ENCODE assay signal across 11 cellular contexts in the genomic region with DNA sequence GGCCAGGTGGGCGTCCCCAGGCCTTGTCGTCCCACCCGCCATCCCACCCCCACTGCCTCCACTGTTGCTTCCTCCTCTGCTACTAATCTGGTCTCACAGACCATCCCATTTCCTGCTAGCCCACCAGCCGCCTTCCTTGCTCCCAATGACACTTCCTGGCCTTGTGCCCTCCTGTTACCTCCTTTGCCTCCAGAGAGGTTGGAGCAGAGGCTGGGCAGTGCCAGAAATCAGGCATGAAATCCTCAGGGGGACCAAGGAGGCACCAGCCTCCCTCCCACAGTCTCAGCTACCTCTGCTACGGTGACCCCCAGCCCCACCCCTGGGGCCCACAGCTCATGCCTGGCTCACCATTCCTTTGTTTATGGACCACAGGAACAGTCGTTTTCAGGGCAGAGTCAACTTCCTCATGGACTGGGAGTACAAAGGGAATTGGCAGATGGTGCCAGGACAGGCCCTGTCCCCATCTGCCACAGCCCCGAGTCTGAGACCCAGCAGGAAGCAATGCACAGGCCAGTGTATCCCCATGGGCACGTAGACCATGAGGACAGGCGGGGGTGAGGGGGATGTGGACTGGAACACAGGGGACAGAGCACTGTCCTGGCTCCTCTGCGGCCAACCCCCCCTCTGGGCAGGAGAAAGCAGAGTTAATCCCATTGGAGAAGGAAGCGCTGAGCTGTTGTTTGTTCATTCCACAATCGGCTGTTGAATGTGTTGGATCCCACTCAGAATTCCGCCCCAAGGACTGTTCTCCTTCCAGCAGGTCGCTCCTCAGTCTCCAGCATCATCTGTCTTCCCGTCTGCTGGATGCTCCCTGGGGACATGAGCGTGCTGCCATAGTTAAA. TPM values are rescaled to one million over a fixed set of nuclear protein-coding genes. Genes with fewer than 3 reads are reported as not detected.
A peak's percentile ranks its signal among the peaks of the same experiment; 100 is the strongest.
DNase-seq lines count a peak whose midpoint lies in the region; ATAC-seq, FAIRE-seq and TF ChIP-seq lines count a peak whose summit lies in the region.
"Had no signal": no experiment of that assay in that cellular context is flagged by ENCODE, and none has a peak within 500 bp of the region (broad histone marks: within the 10 kb centered on the region; RNA-seq: fewer than 3 reads in every experiment).

No MANE protein-coding gene starts in this region.

- H3K27ac ChIP-seq in HepG2 (ENCODE audit: extremely low read length, insufficient read depth, low read length), result no peak overlapping the region
- H3K27ac ChIP-seq in tibial artery, result no peak overlapping the region

- TF ChIP-seq CTCF in HepG2 (CRISPR knock-in tag; IDR thresholded peaks at IDR 0.05), result no peak
- TF ChIP-seq CTCF in tibial artery (IDR thresholded peaks at IDR 0.05), result no peak

- H3K79me2 ChIP-seq in HepG2 (ENCODE audit: insufficient read depth, low read length), result no peaks in the 10 kb centered on the region

- H3K4me1 ChIP-seq in HepG2 (ENCODE audit: insufficient read depth, low read length), result peaks cover 24% of the 10 kb centered on the region; the same call in 1 of the 2 replicates
- peaks cover 0 to 32% (median 4%) of the 10 kb centered on the region in 4 donors for H3K4me1 ChIP-seq in tibial artery

- peak overlapping the region; percentile 21 for H2AFZ ChIP-seq in HepG2 (ENCODE audit: low read length)

- in situ Hi-C loops in HepG2 (cut with HindIII; ENCODE audit: extremely low pct_ligation_motif_present, low pct_unique_long_range_greater_than_20kb), result no loop called here

- TF ChIP-seq EP300 in HepG2 (IDR thresholded peaks at IDR 0.05; ENCODE audit: low read depth in 2 of 2, low read length in 2 of 2) (no peak), HepG2 (CRISPR knock-in tag; IDR thresholded peaks at IDR 0.05; ENCODE audit: borderline replicate concordance) (no peak)

- H3K27me3 ChIP-seq in HepG2 (ENCODE audit: control insufficient read depth in 1 of 2, insufficient read depth in 2 of 2, low read length in 2 of 2), result peaks cover 15 to 68% of the 10 kb centered on the region in 2 experiments; a peak in 4 of 5 replicates
- peaks cover 0 to 44% of the 10 kb centered on the region in 2 donors for H3K27me3 ChIP-seq in tibial artery

- peak overlapping the region; percentile 57; the same call in 1 of the 2 replicates for H3K4me2 ChIP-seq in HepG2 (ENCODE audit: low read depth, low read length)

- BruUV-seq in HepG2 (replicated peaks; lab: Mats Ljungman, UMichigan), result no TSS peak

- CTCF ChIA-PET in HepG2 (lab: Yijun Ruan, JAX; ENCODE audit: low intra/inter-chr PET ratio, low total read pairs), result no interaction called here

- ATAC-seq in HepG2 (peak; percentile 13; the same call in 1 of the 3 replicates), HG03097 (IDR thresholded peaks at IDR 0.05; ENCODE audit: low FRiP score, unreplicated experiment) (no peak), GM21825 (IDR thresholded peaks at IDR 0.05; ENCODE audit: unreplicated experiment) (no peak), GM21423 (IDR thresholded peaks at IDR 0.05; ENCODE audit: unreplicated experiment) (no peak), HG03432 (IDR thresholded peaks at IDR 0.05; ENCODE audit: unreplicated experiment) (no peak)
- ATAC-seq: Panc1 had no signal

- H3K36me3 ChIP-seq in HepG2 (replicated peaks in 1 of 2; ENCODE audit: control insufficient read depth in 1 of 2, insufficient read depth in 2 of 2, low read length in 2 of 2), result no peaks in the 10 kb centered on the region
- no peaks in the 10 kb centered on the region for H3K36me3 ChIP-seq in tibial artery

- 10% methylated on average over 15 of the region's 16 CpGs for WGBS in HepG2 (ENCODE audit: low lambda C conversion rate)

- no peak for FAIRE-seq in HepG2 (lab: Jason Lieb, UNC)

- no peaks in the 10 kb centered on the region for H4K20me1 ChIP-seq in HepG2 (ENCODE audit: insufficient read depth, low read length)

- H3K9ac ChIP-seq in HepG2 (ENCODE audit: insufficient read depth, low read depth, low read length), result no peak overlapping the region

- H3K4me3 ChIP-seq in HepG2 (replicated peaks in 1 of 3; ENCODE audit: insufficient read depth in 1 of 3, low read depth in 2 of 3, low read length in 3 of 3) (peak overlapping the region in 1 of 3 experiments; percentile 49; a peak in 1 of 6 replicates), tibial artery (no peak overlapping the region)

- TF ChIP-seq POLR2A in HepG2 (IDR thresholded peaks at IDR 0.05; ENCODE audit: insufficient read depth in 1 of 2, low read depth in 2 of 2, low read length in 2 of 2), result no peak

- peak; percentile 31 for DNase-seq in NCI-H1092 treated with DMSO at 0.1 percent for 48 hours (lab: John Stamatoyannopoulos, UW)
- peak; percentile 72 for DNase-seq in cerebellar cortex (ENCODE audit: low spot score)
- no peak for DNase-seq in HepG2 (ENCODE audit: low spot score)
- peak; percentile 79 to 86 for DNase-seq in tibial artery
- DNase-seq: GOT3 had no signal

- no peak for TF ChIP-seq RAD21 in HepG2 (CRISPR knock-in tag; IDR thresholded peaks at IDR 0.05)

- POLR2A ChIA-PET in HepG2 (lab: Yijun Ruan, JAX), result no interaction called here

- H3K9me3 ChIP-seq in HepG2 (ENCODE audit: low read length) (no peaks in the 10 kb centered on the region), tibial artery (no peaks in the 10 kb centered on the region)

- intact Hi-C loops in HepG2 (cut with micrococcal nuclease; ENCODE audit: unreplicated experiment) (no loop called here), tibial artery (cut with DNase I; ENCODE audit: low total_unique reads) (no loop called here)

TF ChIP-seq in HepG2, 621 proteins besides CTCF, POLR2A, EP300 and RAD21 (continues in another document):
- TF ChIP-seq KAT7 (CRISPR knock-in tag; IDR thresholded peaks at IDR 0.05; ENCODE audit: borderline replicate concordance) (no peak), ZFX (CRISPR knock-in tag; IDR thresholded peaks at IDR 0.05; ENCODE audit: low read depth) (0 out of 2 replicates have a peak, but pooled peaks have one; percentile 30), NR2C2 (CRISPR knock-in tag; IDR thresholded peaks at IDR 0.05; ENCODE audit: borderline replicate concordance) (no peak), ZNF564 (CRISPR knock-in tag; IDR thresholded peaks at IDR 0.05) (no peak)
- TF ChIP-seq, protein P1, sequence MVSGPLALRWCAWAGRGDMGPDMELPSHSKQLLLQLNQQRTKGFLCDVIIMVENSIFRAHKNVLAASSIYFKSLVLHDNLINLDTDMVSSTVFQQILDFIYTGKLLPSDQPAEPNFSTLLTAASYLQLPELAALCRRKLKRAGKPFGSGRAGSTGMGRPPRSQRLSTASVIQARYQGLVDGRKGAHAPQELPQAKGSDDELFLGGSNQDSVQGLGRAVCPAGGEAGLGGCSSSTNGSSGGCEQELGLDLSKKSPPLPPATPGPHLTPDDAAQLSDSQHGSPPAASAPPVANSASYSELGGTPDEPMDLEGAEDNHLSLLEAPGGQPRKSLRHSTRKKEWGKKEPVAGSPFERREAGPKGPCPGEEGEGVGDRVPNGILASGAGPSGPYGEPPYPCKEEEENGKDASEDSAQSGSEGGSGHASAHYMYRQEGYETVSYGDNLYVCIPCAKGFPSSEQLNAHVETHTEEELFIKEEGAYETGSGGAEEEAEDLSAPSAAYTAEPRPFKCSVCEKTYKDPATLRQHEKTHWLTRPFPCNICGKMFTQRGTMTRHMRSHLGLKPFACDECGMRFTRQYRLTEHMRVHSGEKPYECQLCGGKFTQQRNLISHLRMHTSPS (CRISPR knock-in tag; IDR thresholded peaks at IDR 0.05; ENCODE audit: low read depth), result peak; percentile 37; the same call in 1 of the 2 replicates
- TF ChIP-seq, protein P2, sequence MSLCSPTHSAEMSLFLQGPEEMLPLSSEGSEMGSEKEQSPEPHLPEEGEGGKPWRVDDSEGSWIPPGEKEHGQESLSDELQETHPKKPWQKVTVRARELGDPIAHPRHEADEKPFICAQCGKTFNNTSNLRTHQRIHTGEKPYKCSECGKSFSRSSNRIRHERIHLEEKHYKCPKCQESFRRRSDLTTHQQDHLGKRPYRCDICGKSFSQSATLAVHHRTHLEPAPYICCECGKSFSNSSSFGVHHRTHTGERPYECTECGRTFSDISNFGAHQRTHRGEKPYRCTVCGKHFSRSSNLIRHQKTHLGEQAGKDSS (CRISPR knock-in tag; IDR thresholded peaks at IDR 0.05; ENCODE audit: borderline replicate concordance, low read depth), result 0 out of 2 replicates have a peak, but pooled peaks have one; percentile 55

RNA-seq across cellular contexts. Expression of a gene that starts 2.2 kb away (rescaled TPM):
- 0.34 and 0.71 TPM in 2 replicates for total RNA-seq in HepG2 (2016; rRNA removed; fragmentation: Illumina TruSeq; extraction: Trizol)
- total RNA-seq in HepG2 (2016; cell fraction: cytosol; rRNA removed; fragmentation: Illumina TruSeq; extraction: Trizol; ENCODE audit: low read depth), result not detected in 2 replicates
- 0.37 and 0.46 TPM in 2 replicates for total RNA-seq in HepG2 (2016; cell fraction: insoluble cytoplasmic fraction; rRNA removed; fragmentation: Illumina TruSeq; extraction: Trizol)
- 0.15 and 0.24 TPM in 2 replicates for total RNA-seq in HepG2 (2016; cell fraction: membrane; rRNA removed; fragmentation: Illumina TruSeq; extraction: Trizol)
- total RNA-seq in HepG2 (2016; cell fraction: nucleus; rRNA removed; fragmentation: Illumina TruSeq; extraction: Trizol), result 0.53 and 0.99 TPM in 2 replicates
- 1.0 and 1.1 TPM in 2 replicates for polyA plus RNA-seq in HepG2 (2011; rRNA removed)
- polyA plus RNA-seq in HepG2 (2011; cell fraction: cytosol; rRNA removed), result 0.85 and 1.1 TPM in 2 replicates
- polyA plus RNA-seq in HepG2 (2011; cell fraction: nucleus; rRNA removed), result 0.78 and 1.3 TPM in 2 replicates
- polyA plus RNA-seq in HepG2 (2012), result 0.63 and 2.2 TPM in 2 replicates
- polyA plus RNA-seq in HepG2 (2016; cell fraction: cytosol; fragmentation: Illumina TruSeq; extraction: Trizol; ENCODE audit: low read depth), result 0.03 and 0.07 TPM in 2 replicates
- polyA plus RNA-seq in HepG2 (2016; cell fraction: insoluble cytoplasmic fraction; fragmentation: Illumina TruSeq; extraction: Trizol; ENCODE audit: low read depth), result 0.11 and 0.25 TPM in 2 replicates
- 0.09 and 0.19 TPM in 2 replicates for polyA plus RNA-seq in HepG2 (2016; cell fraction: membrane; fragmentation: Illumina TruSeq; extraction: Trizol; ENCODE audit: low read depth)
- polyA plus RNA-seq in HepG2 (2016; cell fraction: nucleus; fragmentation: Illumina TruSeq; extraction: Trizol; ENCODE audit: insufficient read depth, low read depth), result 0.67 and 0.83 TPM in 2 replicates
- 1.8 and 2.9 TPM in 2 replicates for polyA minus RNA-seq in HepG2 (2011; rRNA and poly(A)+ RNA removed; ENCODE audit: low replicate concordance)
- polyA minus RNA-seq in HepG2 (2011; cell fraction: cytosol; rRNA and poly(A)+ RNA removed), result 0.35 and 1.8 TPM in 2 replicates
- polyA minus RNA-seq in HepG2 (2011; cell fraction: nucleus; rRNA and poly(A)+ RNA removed), result 0.99 and 3.0 TPM in 2 replicates
- total RNA-seq: activated CD8-positive, alpha-beta memory T cell treated with anti-CD3 and anti-CD28 coated beads for 36 hours had no signal
